ENCODE assay signal across 8 cellular contexts in the genomic region with DNA sequence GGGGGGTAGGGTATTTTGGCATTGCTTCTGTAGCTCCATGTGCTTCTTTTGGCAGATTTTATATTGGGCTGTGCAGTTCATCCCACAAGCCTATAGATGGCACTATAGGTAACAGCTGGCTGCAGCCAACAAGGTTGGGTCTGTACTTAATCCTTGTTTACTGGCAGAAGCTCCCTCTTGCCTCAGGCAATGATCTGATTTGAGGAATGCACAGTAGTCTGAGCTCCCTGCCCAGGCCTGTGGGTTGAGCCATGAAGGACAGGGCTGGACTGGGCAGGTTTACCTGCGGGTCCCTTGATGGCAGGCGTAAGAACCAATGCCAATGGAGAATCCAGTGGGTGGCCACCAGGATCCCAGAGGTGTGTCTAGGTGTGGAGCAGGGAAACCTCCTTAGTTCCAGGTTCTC. TPM values are rescaled to one million over a fixed set of nuclear protein-coding genes. Genes with fewer than 3 reads are reported as not detected.
DNase-seq lines count a peak whose midpoint lies in the region; ATAC-seq and TF ChIP-seq lines count a peak whose summit lies in the region.

No MANE protein-coding gene starts in this region.

- H3K4me1 Mint-ChIP-seq in natural killer cell (no peaks in the 10 kb centered on the region), nephron progenitor cell (no peaks in the 10 kb centered on the region)
- no peaks in the 10 kb centered on the region for H3K4me1 Mint-ChIP-seq in natural killer cell treated with Interleukin-12 subunit alpha and Interleukin-12 subunit beta and Interleukin-15 and Interleukin-18, amount 100 ng/mL, for 72 hours (ENCODE audit: low read depth in 2 of 2)
- H3K4me1 Mint-ChIP-seq in effector memory CD8-positive, alpha-beta T cell (ENCODE audit: low read depth in 2 of 2) = no peaks in the 10 kb centered on the region

- H3K27ac Mint-ChIP-seq in natural killer cell (no peak overlapping the region), nephron progenitor cell (no peak overlapping the region)
- no peak overlapping the region for H3K27ac Mint-ChIP-seq in natural killer cell treated with Interleukin-12 subunit alpha and Interleukin-12 subunit beta and Interleukin-15 and Interleukin-18, amount 100 ng/mL, for 72 hours
- H3K27ac Mint-ChIP-seq in effector memory CD8-positive, alpha-beta T cell = no peak overlapping the region

- H3K36me3 Mint-ChIP-seq in natural killer cell = no peaks in the 10 kb centered on the region
- H3K36me3 Mint-ChIP-seq in natural killer cell treated with Interleukin-12 subunit alpha and Interleukin-12 subunit beta and Interleukin-15 and Interleukin-18, amount 100 ng/mL, for 72 hours = no peaks in the 10 kb centered on the region
- H3K36me3 Mint-ChIP-seq in effector memory CD8-positive, alpha-beta T cell (ENCODE audit: insufficient read depth) = no peaks in the 10 kb centered on the region
- H3K36me3 Mint-ChIP-seq in nephron progenitor cell (ENCODE audit: low read depth) = no peaks in the 10 kb centered on the region

- ATAC-seq in natural killer cell (peak; percentile 68 to 88 (median 68)), GM21367 (IDR thresholded peaks at IDR 0.05; ENCODE audit: unreplicated experiment) (no peak)
- ATAC-seq in natural killer cell treated with Interleukin-12 subunit alpha and Interleukin-12 subunit beta and Interleukin-15 and Interleukin-18, amount 100 ng/mL, for 72 hours = no peak
- ATAC-seq in effector memory CD8-positive, alpha-beta T cell (replicated peaks) = peak; percentile 37

- DNase-seq in natural killer cell (no peak), HPDE6-E6E7 (ENCODE audit: extremely low spot score) (peak; percentile 40), RPMI8226 (peak; percentile 35), nephron progenitor cell (no peak), NCI-H2227 (lab: John Stamatoyannopoulos, UW; ENCODE audit: unreplicated experiment) (no peak)
- no peak for DNase-seq in natural killer cell treated with Interleukin-12 subunit alpha and Interleukin-12 subunit beta and Interleukin-15 and Interleukin-18, amount 100 ng/mL, for 72 hours (ENCODE audit: low spot score)
- peak in 2 of 3 experiments; percentile 13 to 17 for DNase-seq in effector memory CD8-positive, alpha-beta T cell

- H3K4me3 Mint-ChIP-seq in natural killer cell (no peak overlapping the region), nephron progenitor cell (no peak overlapping the region)
- no peak overlapping the region for H3K4me3 Mint-ChIP-seq in natural killer cell treated with Interleukin-12 subunit alpha and Interleukin-12 subunit beta and Interleukin-15 and Interleukin-18, amount 100 ng/mL, for 72 hours
- H3K4me3 Mint-ChIP-seq in effector memory CD8-positive, alpha-beta T cell = no peak overlapping the region

- H3K9me3 Mint-ChIP-seq in natural killer cell (no peaks in the 10 kb centered on the region), nephron progenitor cell (peaks cover 43% of the 10 kb centered on the region)
- H3K9me3 Mint-ChIP-seq in natural killer cell treated with Interleukin-12 subunit alpha and Interleukin-12 subunit beta and Interleukin-15 and Interleukin-18, amount 100 ng/mL, for 72 hours = no peaks in the 10 kb centered on the region
- H3K9me3 Mint-ChIP-seq in effector memory CD8-positive, alpha-beta T cell = no peaks in the 10 kb centered on the region

- intact Hi-C loops in natural killer cell (cut with micrococcal nuclease) = no loop called here

- TF ChIP-seq CTCF in natural killer cell (IDR thresholded peaks at IDR 0.05) (peak; percentile 70), nephron progenitor cell (IDR thresholded peaks at IDR 0.05) (peak; percentile 46)

- H3K27me3 Mint-ChIP-seq in natural killer cell (ENCODE audit: low read depth in 2 of 2) (peaks cover 17 to 43% of the 10 kb centered on the region in 2 donors), nephron progenitor cell (ENCODE audit: low read depth, poor library complexity) (peaks cover 2% of the 10 kb centered on the region)
- peaks cover 26 to 35% of the 10 kb centered on the region in 2 donors for H3K27me3 Mint-ChIP-seq in natural killer cell treated with Interleukin-12 subunit alpha and Interleukin-12 subunit beta and Interleukin-15 and Interleukin-18, amount 100 ng/mL, for 72 hours
- H3K27me3 Mint-ChIP-seq in effector memory CD8-positive, alpha-beta T cell = peaks cover 50 to 51% of the 10 kb centered on the region in 2 donors

RNA-seq across cellular contexts. Expression of a gene that starts 11.7 kb away (rescaled TPM):
- not detected for total RNA-seq in natural killer cell
- not detected for total RNA-seq in natural killer cell treated with Interleukin-12 subunit alpha and Interleukin-12 subunit beta and Interleukin-15 and Interleukin-18, amount 100 ng/mL, for 72 hours

RNA-seq across cellular contexts. Expression of a gene that starts 20.1 kb away (rescaled TPM):
- not detected for total RNA-seq in natural killer cell
- total RNA-seq in natural killer cell treated with Interleukin-12 subunit alpha and Interleukin-12 subunit beta and Interleukin-15 and Interleukin-18, amount 100 ng/mL, for 72 hours = not detected

RNA-seq across cellular contexts. Expression of a gene that starts 21.2 kb away (rescaled TPM):
- not detected for total RNA-seq in natural killer cell
- total RNA-seq in natural killer cell treated with Interleukin-12 subunit alpha and Interleukin-12 subunit beta and Interleukin-15 and Interleukin-18, amount 100 ng/mL, for 72 hours = not detected

RNA-seq across cellular contexts. Expression of a gene that starts 28.2 kb away (rescaled TPM):
- not detected for total RNA-seq in natural killer cell
- total RNA-seq in natural killer cell treated with Interleukin-12 subunit alpha and Interleukin-12 subunit beta and Interleukin-15 and Interleukin-18, amount 100 ng/mL, for 72 hours = not detected

RNA-seq across cellular contexts. Expression of a gene that starts 54.0 kb away (rescaled TPM):
- total RNA-seq in natural killer cell = not detected
- not detected for total RNA-seq in natural killer cell treated with Interleukin-12 subunit alpha and Interleukin-12 subunit beta and Interleukin-15 and Interleukin-18, amount 100 ng/mL, for 72 hours

Comparison
In these comparisons a context has a peak if more than half of its experiments do, and no peak if none do; other contexts are left out.
1. ATAC-seq: peak in natural killer cell (3 of 3) and effector memory CD8-positive, alpha-beta T cell (single experiment); none in natural killer cell treated with Interleukin-12 subunit alpha and Interleukin-12 subunit beta and Interleukin-15 and Interleukin-18, amount 100 ng/mL, for 72 hours (0 of 2) and GM21367 (single experiment).
2. DNase-seq: peak in HPDE6-E6E7 (single experiment), RPMI8226 (single experiment) and effector memory CD8-positive, alpha-beta T cell (2 of 3); none in natural killer cell (single experiment), natural killer cell treated with Interleukin-12 subunit alpha and Interleukin-12 subunit beta and Interleukin-15 and Interleukin-18, amount 100 ng/mL, for 72 hours (single experiment), nephron progenitor cell (single experiment) and NCI-H2227 (single experiment).